Comparison of ENCODE assay signal across 1 cellular context in genomic region chr2:231613655-231614558, GRCh38.
A peak's percentile ranks its signal among the peaks of the same experiment; 100 is the strongest.
TF ChIP-seq lines count a peak whose summit lies in the region.

No MANE protein-coding gene starts in this region.

TF ChIP-seq in GM12878, 131 proteins besides CTCF, POLR2A, EP300 and RAD21 (continued from another document and continues in another):
- TF ChIP-seq BCLAF1 (IDR thresholded peaks at IDR 0.05) (peak; percentile 10; the same call in 1 of the 2 replicates), USF1 (IDR thresholded peaks at IDR 0.05; ENCODE audit: borderline replicate concordance, extremely low read length, insufficient read depth, low read depth, low read length) (peak; percentile 69), USF2 (IDR thresholded peaks at IDR 0.05; ENCODE audit: borderline replicate concordance, low read depth, low read length) (peak; percentile 20; the same call in 1 of the 2 replicates), CREB1 (IDR thresholded peaks at IDR 0.05; ENCODE audit: low read depth) (peak; percentile 69; the same call in 1 of the 2 replicates), EED (IDR thresholded peaks at IDR 0.05; ENCODE audit: low read depth) (0 out of 2 replicates have a peak, but pooled peaks have one; percentile 55), RAD51 (IDR thresholded peaks at IDR 0.05) (peak; percentile 73), ETV6 (conservative IDR thresholded peaks at IDR 0.05 in 1 of 2, IDR thresholded peaks at IDR 0.05 in 1 of 2; ENCODE audit: borderline replicate concordance in 1 of 2, low read depth in 1 of 2) (peak in 1 of 2 experiments; percentile 71; a peak in 1 of 4 replicates), NBN (IDR thresholded peaks at IDR 0.05) (peak; percentile 95), STAT3 (IDR thresholded peaks at IDR 0.05; ENCODE audit: low read depth, low read length) (no peak), FOXM1 (IDR thresholded peaks at IDR 0.05; ENCODE audit: low read depth, low read length) (peak; percentile 86), MEF2A (IDR thresholded peaks at IDR 0.05; ENCODE audit: insufficient read depth, low read depth, low read length) (peak; percentile 66), ZNF687 (IDR thresholded peaks at IDR 0.05) (peak; percentile 96), SREBF2 (IDR thresholded peaks at IDR 0.05; ENCODE audit: low read length) (no peak), JUND (IDR thresholded peaks at IDR 0.05; ENCODE audit: low read depth, low read length) (no peak), YY1 (IDR thresholded peaks at IDR 0.05; ENCODE audit: low read depth, low read length) (no peak), SIN3A (IDR thresholded peaks at IDR 0.05; ENCODE audit: low read depth, low read length) (no peak), ZBTB40 (IDR thresholded peaks at IDR 0.05; ENCODE audit: borderline replicate concordance) (no peak), POU2F2 (IDR thresholded peaks at IDR 0.05; ENCODE audit: borderline replicate concordance, low read depth, low read length) (peak; percentile 78; the same call in 1 of the 3 replicates), NRF1 (conservative IDR thresholded peaks at IDR 0.05; ENCODE audit: low read depth, low read length) (no peak), PAX5 (IDR thresholded peaks at IDR 0.05; ENCODE audit: borderline replicate concordance, low read depth, low read length) (peak; percentile 91), ELK1 (IDR thresholded peaks at IDR 0.05; ENCODE audit: low read depth, low read length) (no peak), CREM (IDR thresholded peaks at IDR 0.05; ENCODE audit: low read depth) (peak; percentile 77), BMI1 (IDR thresholded peaks at IDR 0.05; ENCODE audit: borderline replicate concordance) (no peak), LARP7 (IDR thresholded peaks at IDR 0.05) (peak; percentile 83), BCL11A (IDR thresholded peaks at IDR 0.05; ENCODE audit: low read depth, low read length) (0 out of 2 replicates have a peak, but pooled peaks have one; percentile 25), ZZZ3 (IDR thresholded peaks at IDR 0.05; ENCODE audit: control insufficient read depth, insufficient read length, low read depth) (no peak), KLF5 (IDR thresholded peaks at IDR 0.05; ENCODE audit: partially characterized antibody) (peak; percentile 67), HSF1 (IDR thresholded peaks at IDR 0.05; ENCODE audit: low read depth, low read length) (no peak), CBFB (IDR thresholded peaks at IDR 0.05; ENCODE audit: low read depth) (peak; percentile 57; the same call in 1 of the 2 replicates), PKNOX1 (IDR thresholded peaks at IDR 0.05) (no peak), MXI1 (IDR thresholded peaks at IDR 0.05; ENCODE audit: low read depth, low read length) (peak; percentile 87), MLLT1 (IDR thresholded peaks at IDR 0.05) (peak; percentile 68; the same call in 1 of the 2 replicates), SMARCA5 (IDR thresholded peaks at IDR 0.05) (peak; percentile 61), NR2C2 (IDR thresholded peaks at IDR 0.05; ENCODE audit: borderline replicate concordance, control insufficient read depth, insufficient read length, low read depth) (no peak), ZBTB33 (IDR thresholded peaks at IDR 0.05) (no peak), ZNF274 (IDR thresholded peaks at IDR 0.05; ENCODE audit: insufficient read depth, insufficient read length) (no peak), TARDBP (IDR thresholded peaks at IDR 0.05; ENCODE audit: borderline replicate concordance) (peak; percentile 79; the same call in 1 of the 2 replicates), IRF4 (IDR thresholded peaks at IDR 0.05; ENCODE audit: low read depth, low read length) (no peak), TAF1 (IDR thresholded peaks at IDR 0.05; ENCODE audit: borderline replicate concordance, low read depth, low read length) (peak; percentile 61; the same call in 1 of the 2 replicates)
